14 cellular contexts compared by ENCODE assay signal in the genomic region with DNA sequence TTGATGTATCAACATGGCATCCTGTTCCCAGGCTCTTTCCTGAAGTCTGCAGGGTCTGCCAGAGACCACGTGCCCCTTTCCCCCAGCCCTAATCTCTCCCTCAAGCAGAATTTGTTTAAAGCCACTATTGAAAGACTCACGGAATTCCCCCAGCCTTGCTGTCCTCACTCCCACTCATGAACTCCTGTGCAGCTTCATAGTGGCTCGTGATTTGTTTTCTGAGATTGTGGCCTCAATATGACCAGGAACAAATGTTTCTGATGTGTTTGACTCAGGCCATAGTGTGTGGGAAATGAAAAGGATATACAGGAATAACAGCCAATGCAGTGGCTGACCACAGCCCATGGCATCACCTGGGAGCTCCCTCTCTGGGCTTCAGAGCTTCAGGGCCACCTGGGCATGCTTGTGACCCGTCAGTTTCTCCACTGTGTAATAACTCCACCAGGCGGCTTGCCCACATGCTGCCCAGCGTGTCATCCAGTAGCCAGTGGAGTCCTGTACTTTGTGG. TPM values are rescaled to one million over a fixed set of nuclear protein-coding genes. Genes with fewer than 3 reads are reported as not detected.
A peak's percentile ranks its signal among the peaks of the same experiment; 100 is the strongest.
DNase-seq lines count a peak whose midpoint lies in the region; ATAC-seq and TF ChIP-seq lines count a peak whose summit lies in the region.
"Had no signal": no experiment of that assay in that cellular context is flagged by ENCODE, and none has a peak within 500 bp of the region (broad histone marks: within the 10 kb centered on the region; RNA-seq: fewer than 3 reads in every experiment).

No MANE protein-coding gene starts in this region.

- intact Hi-C loops in gastrocnemius medialis (cut with DNase I; ENCODE audit: low total_unique reads) = no loop called here

- no peak for TF ChIP-seq CTCF in GM13976 (IDR thresholded peaks at IDR 0.05; ENCODE audit: borderline replicate concordance, control extremely low read depth, extremely low read depth, insufficient read depth, missing control alignments)
- no peak for TF ChIP-seq CTCF in fibroblast of pulmonary artery (IDR thresholded peaks at IDR 0.05; ENCODE audit: low read length, missing control alignments)
- TF ChIP-seq CTCF in gastrocnemius medialis (IDR thresholded peaks at IDR 0.05 in 4 of 5, conservative IDR thresholded peaks at IDR 0.05 in 1 of 5) = no peak

- no peak overlapping the region for H3K4me3 ChIP-seq in fibroblast of pulmonary artery (replicated peaks; ENCODE audit: low read depth, low read length)
- no peak overlapping the region for H3K4me3 ChIP-seq in gastrocnemius medialis
- H3K4me3 ChIP-seq: cardiac muscle cell had no signal

- H3K9me3 ChIP-seq in gastrocnemius medialis = no peaks in the 10 kb centered on the region
- H3K9me3 ChIP-seq: neutrophil had no signal

- H3K4me1 ChIP-seq in gastrocnemius medialis = no peaks in the 10 kb centered on the region

- in situ Hi-C loops in GM13976 (cut with MboI; ENCODE audit: low sequenced_read_pairs, unreplicated experiment) (no loop called here), gastrocnemius medialis (cut with MboI; ENCODE audit: low sequenced_read_pairs in 4 of 4) (no loop called here)

- H3K36me3 ChIP-seq in gastrocnemius medialis = no peaks in the 10 kb centered on the region
- H3K36me3 ChIP-seq: cardiac muscle cell, neutrophil had no signal

- no peak for TF ChIP-seq POLR2A in gastrocnemius medialis (IDR thresholded peaks at IDR 0.05)

- H3K27me3 ChIP-seq in gastrocnemius medialis = no peaks in the 10 kb centered on the region
- H3K27me3 ChIP-seq: cardiac muscle cell, neutrophil had no signal

- DNase-seq in GM13976 (ENCODE audit: low spot score) (peak; percentile 53), fibroblast of pulmonary artery (ENCODE audit: low read depth) (peak; percentile 39), NCI-H1436 (lab: John Stamatoyannopoulos, UW) (no peak), NCI-H748 treated with DMSO at 0.1 percent for 48 hours (lab: John Stamatoyannopoulos, UW) (no peak), NCI-H146 (lab: John Stamatoyannopoulos, UW) (no peak), gastrocnemius medialis (no peak)
- DNase-seq: CD8-positive, alpha-beta memory T cell; islet precursor cell; NCI-H1694 treated with DMSO at 0.1 percent for 48 hours; stimulated activated CD4-positive, alpha-beta T cell treated with anti-CD3 and anti-CD28 coated beads, Interleukin-2, amount 100 ng/mL, for 24 hours had no signal

- no peak overlapping the region for H3K27ac ChIP-seq in gastrocnemius medialis
- H3K27ac ChIP-seq: cardiac muscle cell, neutrophil had no signal

- ATAC-seq in GM21360 (IDR thresholded peaks at IDR 0.05; ENCODE audit: unreplicated experiment) (peak; percentile 46), HG03354 (IDR thresholded peaks at IDR 0.05; ENCODE audit: poor library complexity, severe bottlenecking, unreplicated experiment) (peak; percentile 54), gastrocnemius medialis (no peak)

RNA-seq across cellular contexts. Expression of gene SERPINE3, which starts 8.1 kb away (rescaled TPM):
- not detected for total RNA-seq in gastrocnemius medialis
- total RNA-seq: CD8-positive, alpha-beta memory T cell had no signal

Comparison
In these comparisons a context has a peak if more than half of its experiments do, and no peak if none do; other contexts are left out.
1. DNase-seq: peak in GM13976 (single experiment) and fibroblast of pulmonary artery (single experiment); none in NCI-H1436 (single experiment), NCI-H748 treated with DMSO at 0.1 percent for 48 hours (single experiment), NCI-H146 (single experiment) and gastrocnemius medialis (0 of 2).
2. ATAC-seq: peak in GM21360 (single experiment) and HG03354 (single experiment); none in gastrocnemius medialis (0 of 2).